Comparison of ENCODE assay signal across 7 cellular contexts in the genomic region with DNA sequence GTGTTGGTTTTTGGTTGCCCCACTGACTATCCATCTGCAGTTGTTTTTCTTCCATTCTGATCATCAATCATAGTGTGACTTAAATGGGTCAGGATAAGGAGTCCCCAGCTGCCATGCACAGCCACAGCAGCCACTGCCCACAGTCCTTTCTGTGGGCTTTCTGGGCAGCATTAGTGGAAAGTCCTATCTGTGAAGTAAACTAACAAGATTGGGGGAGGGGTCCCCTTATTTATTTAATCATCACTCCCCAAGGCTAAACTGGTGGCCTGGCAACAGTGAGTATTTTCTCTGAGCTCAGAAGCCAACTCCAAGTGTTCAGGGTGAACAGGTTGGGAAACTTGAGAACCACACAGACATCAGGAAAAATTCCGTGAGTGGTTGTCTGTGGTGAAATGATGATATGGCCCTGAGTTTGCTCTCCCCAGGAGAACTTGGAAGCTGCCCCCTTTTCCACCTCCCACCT.
A peak's percentile ranks its signal among the peaks of the same experiment; 100 is the strongest.
DNase-seq lines count a peak whose midpoint lies in the region; ATAC-seq and TF ChIP-seq lines count a peak whose summit lies in the region.

No MANE protein-coding gene starts in this region.

- peak; percentile 43 for DNase-seq in HT1080 (ENCODE audit: low read depth)
- DNase-seq in heart right ventricle, result no peak
- DNase-seq in effector memory CD8-positive, alpha-beta T cell, result no peak
- DNase-seq in uterus, result no peak

- H3K27ac ChIP-seq in heart right ventricle (peak overlapping the region in 7 of 10 donors; percentile 3 to 67 (median 38)), uterus (no peak overlapping the region)

- H3K4me3 ChIP-seq in heart right ventricle (no peak overlapping the region), skeletal muscle satellite cell (ENCODE audit: low read length) (no peak overlapping the region), uterus (no peak overlapping the region)

- peak overlapping the region; percentile 38 for H3K4me2 ChIP-seq in skeletal muscle satellite cell (ENCODE audit: low read length)

- H3K9me3 Mint-ChIP-seq in effector memory CD8-positive, alpha-beta T cell, result no peaks in the 10 kb centered on the region

- H3K36me3 ChIP-seq in heart right ventricle (no peaks in the 10 kb centered on the region), skeletal muscle satellite cell (ENCODE audit: insufficient read depth, low read length) (no peaks in the 10 kb centered on the region), uterus (no peaks in the 10 kb centered on the region)

- TF ChIP-seq CTCF in heart right ventricle (IDR thresholded peaks at IDR 0.05) (no peak), uterus (IDR thresholded peaks at IDR 0.05) (no peak)

- 79 to 81% methylated on average over 1 of the region's 1 CpG for WGBS in heart right ventricle, 2 donors

- H3K4me1 ChIP-seq in heart right ventricle (peaks cover 0 to 44% (median 37%) of the 10 kb centered on the region in 9 donors), skeletal muscle satellite cell (ENCODE audit: control insufficient read depth, insufficient read depth, low read length) (peaks cover 45% of the 10 kb centered on the region), uterus (peaks cover 0 to 19% of the 10 kb centered on the region in 2 donors)

- H3K27me3 Mint-ChIP-seq in effector memory CD8-positive, alpha-beta T cell, result no peaks in the 10 kb centered on the region

- TF ChIP-seq POLR2A in uterus (IDR thresholded peaks at IDR 0.05), result no peak

- no peaks in the 10 kb centered on the region for H3K36me3 Mint-ChIP-seq in effector memory CD8-positive, alpha-beta T cell (ENCODE audit: insufficient read depth)

- no peak overlapping the region for H3K4me3 Mint-ChIP-seq in effector memory CD8-positive, alpha-beta T cell

- H3K27me3 ChIP-seq in heart right ventricle (no peaks in the 10 kb centered on the region), skeletal muscle satellite cell (ENCODE audit: control insufficient read depth, insufficient read depth, low read length) (no peaks in the 10 kb centered on the region), uterus (no peaks in the 10 kb centered on the region)

- no peaks in the 10 kb centered on the region for H3K4me1 Mint-ChIP-seq in effector memory CD8-positive, alpha-beta T cell (ENCODE audit: low read depth in 2 of 2)

- H3K9me3 ChIP-seq in heart right ventricle (no peaks in the 10 kb centered on the region), skeletal muscle satellite cell (replicated peaks; ENCODE audit: low read length) (no peaks in the 10 kb centered on the region), uterus (no peaks in the 10 kb centered on the region)

- ATAC-seq in SK-N-SH treated with all-trans-retinoic acid at 6 μM for 48 hours (peak; percentile 50), heart right ventricle (peak in 2 of 8 donors; percentile 14 to 32), HG02885 (IDR thresholded peaks at IDR 0.05; ENCODE audit: poor library complexity, unreplicated experiment) (no peak)
- no peak for ATAC-seq in effector memory CD8-positive, alpha-beta T cell (replicated peaks)

- H3K9ac ChIP-seq in skeletal muscle satellite cell (ENCODE audit: low read depth, low read length), result peak overlapping the region; percentile 17

- intact Hi-C loops in heart right ventricle (cut with DNase I) (no loop called here), uterus (cut with DNase I; ENCODE audit: low total_unique reads) (no loop called here)

- no peak overlapping the region for H3K27ac Mint-ChIP-seq in effector memory CD8-positive, alpha-beta T cell

TF ChIP-seq in SK-N-SH treated with all-trans-retinoic acid at 6 μM for 48 hours, 23 proteins besides CTCF, POLR2A, EP300 and RAD21:
- TF ChIP-seq, protein P1, sequence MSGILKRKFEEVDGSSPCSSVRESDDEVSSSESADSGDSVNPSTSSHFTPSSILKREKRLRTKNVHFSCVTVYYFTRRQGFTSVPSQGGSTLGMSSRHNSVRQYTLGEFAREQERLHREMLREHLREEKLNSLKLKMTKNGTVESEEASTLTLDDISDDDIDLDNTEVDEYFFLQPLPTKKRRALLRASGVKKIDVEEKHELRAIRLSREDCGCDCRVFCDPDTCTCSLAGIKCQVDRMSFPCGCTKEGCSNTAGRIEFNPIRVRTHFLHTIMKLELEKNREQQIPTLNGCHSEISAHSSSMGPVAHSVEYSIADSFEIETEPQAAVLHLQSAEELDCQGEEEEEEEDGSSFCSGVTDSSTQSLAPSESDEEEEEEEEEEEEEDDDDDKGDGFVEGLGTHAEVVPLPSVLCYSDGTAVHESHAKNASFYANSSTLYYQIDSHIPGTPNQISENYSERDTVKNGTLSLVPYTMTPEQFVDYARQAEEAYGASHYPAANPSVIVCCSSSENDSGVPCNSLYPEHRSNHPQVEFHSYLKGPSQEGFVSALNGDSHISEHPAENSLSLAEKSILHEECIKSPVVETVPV (CRISPR knock-in tag; IDR thresholded peaks at IDR 0.05), result no peak
- no peak for TF ChIP-seq ZNF70 (CRISPR knock-in tag; IDR thresholded peaks at IDR 0.05)
- no peak for TF ChIP-seq CSDC2 (CRISPR knock-in tag; IDR thresholded peaks at IDR 0.05)
- no peak for TF ChIP-seq TOX (CRISPR knock-in tag; IDR thresholded peaks at IDR 0.05; ENCODE audit: borderline replicate concordance)
- no peak for TF ChIP-seq ARNTL (CRISPR knock-in tag; IDR thresholded peaks at IDR 0.05; ENCODE audit: borderline replicate concordance, low read depth)
- no peak for TF ChIP-seq OSR1 (CRISPR knock-in tag; IDR thresholded peaks at IDR 0.05)
- TF ChIP-seq PPARA (CRISPR knock-in tag; IDR thresholded peaks at IDR 0.05; ENCODE audit: borderline replicate concordance), result no peak
- TF ChIP-seq, protein P2, sequence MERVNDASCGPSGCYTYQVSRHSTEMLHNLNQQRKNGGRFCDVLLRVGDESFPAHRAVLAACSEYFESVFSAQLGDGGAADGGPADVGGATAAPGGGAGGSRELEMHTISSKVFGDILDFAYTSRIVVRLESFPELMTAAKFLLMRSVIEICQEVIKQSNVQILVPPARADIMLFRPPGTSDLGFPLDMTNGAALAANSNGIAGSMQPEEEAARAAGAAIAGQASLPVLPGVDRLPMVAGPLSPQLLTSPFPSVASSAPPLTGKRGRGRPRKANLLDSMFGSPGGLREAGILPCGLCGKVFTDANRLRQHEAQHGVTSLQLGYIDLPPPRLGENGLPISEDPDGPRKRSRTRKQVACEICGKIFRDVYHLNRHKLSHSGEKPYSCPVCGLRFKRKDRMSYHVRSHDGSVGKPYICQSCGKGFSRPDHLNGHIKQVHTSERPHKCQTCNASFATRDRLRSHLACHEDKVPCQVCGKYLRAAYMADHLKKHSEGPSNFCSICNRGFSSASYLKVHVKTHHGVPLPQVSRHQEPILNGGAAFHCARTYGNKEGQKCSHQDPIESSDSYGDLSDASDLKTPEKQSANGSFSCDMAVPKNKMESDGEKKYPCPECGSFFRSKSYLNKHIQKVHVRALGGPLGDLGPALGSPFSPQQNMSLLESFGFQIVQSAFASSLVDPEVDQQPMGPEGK (CRISPR knock-in tag; IDR thresholded peaks at IDR 0.05; ENCODE audit: borderline replicate concordance), result no peak
- no peak for TF ChIP-seq TCF4 (CRISPR knock-in tag; IDR thresholded peaks at IDR 0.05; ENCODE audit: borderline replicate concordance)
- TF ChIP-seq ZFP30 (CRISPR knock-in tag; IDR thresholded peaks at IDR 0.05), result no peak
- TF ChIP-seq ZFP3 (CRISPR knock-in tag; IDR thresholded peaks at IDR 0.05), result no peak
- no peak for TF ChIP-seq GLIS3 (CRISPR knock-in tag; IDR thresholded peaks at IDR 0.05)

Comparison
In these comparisons a context has a peak if more than half of its experiments do, and no peak if none do; other contexts are left out.
1. H3K27ac ChIP-seq: peak in heart right ventricle (7 of 10); none in uterus (0 of 2).